ENCODE assay signal across 8 cellular contexts in the genomic region with DNA sequence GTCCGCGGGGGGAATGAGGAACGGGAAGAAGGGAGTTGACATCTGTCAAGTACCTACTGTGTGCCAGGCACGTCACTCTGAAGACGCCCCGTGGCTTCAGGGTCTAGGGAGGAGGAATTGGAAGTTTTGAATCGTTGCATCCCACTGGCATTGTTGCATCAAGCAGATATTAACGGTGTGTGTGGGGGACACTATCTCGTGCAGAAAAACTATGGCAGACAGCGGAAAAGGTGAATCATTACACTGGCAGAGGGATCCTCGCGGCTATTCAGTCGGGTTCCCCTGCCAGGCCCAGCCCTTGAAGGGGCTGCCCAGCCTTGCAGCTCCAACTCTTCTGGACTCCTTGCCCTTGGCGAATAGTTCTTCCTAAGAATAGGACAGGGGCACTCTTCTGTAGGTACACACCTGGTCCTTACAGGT. TPM values are rescaled to one million over a fixed set of nuclear protein-coding genes. Genes with fewer than 3 reads are reported as not detected.
DNase-seq lines count a peak whose midpoint lies in the region; FAIRE-seq and TF ChIP-seq lines count a peak whose summit lies in the region.

No MANE protein-coding gene starts in this region.

- no peak overlapping the region for H3K9ac ChIP-seq in smooth muscle cell (ENCODE audit: low read depth)
- no peak overlapping the region for H3K9ac ChIP-seq in Karpas-422 (ENCODE audit: low read length)

- peak overlapping the region; percentile 84 for H2AFZ ChIP-seq in smooth muscle cell (ENCODE audit: low read depth)
- no peak overlapping the region for H2AFZ ChIP-seq in Karpas-422 (ENCODE audit: low read length)

- DNase-seq in NCI-H146 (lab: John Stamatoyannopoulos, UW) (peak; percentile 47), NCI-H146 treated with DMSO at 0.1 percent for 48 hours (lab: John Stamatoyannopoulos, UW; ENCODE audit: unreplicated experiment) (no peak), glutamatergic neuron (no peak), smooth muscle cell (lab: John Stamatoyannopoulos, UW; ENCODE audit: unreplicated experiment) (no peak), frontal cortex (ENCODE audit: low spot score in 2 of 2) (no peak), Karpas-422 (no peak), NOMO-1 treated with DMSO at 0.1 percent for 48 hours (lab: John Stamatoyannopoulos, UW; ENCODE audit: unreplicated experiment) (no peak)

- peaks cover 6% of the 10 kb centered on the region for H3K36me3 Mint-ChIP-seq in glutamatergic neuron (ENCODE audit: unreplicated experiment)

- H3K9me3 ChIP-seq in smooth muscle cell (replicated peaks; ENCODE audit: low read depth) (no peaks in the 10 kb centered on the region), Karpas-422 (ENCODE audit: low read length) (no peaks in the 10 kb centered on the region)

- H3K4me3 ChIP-seq in smooth muscle cell (peak overlapping the region; percentile 65), Karpas-422 (ENCODE audit: low read length) (no peak overlapping the region)

- H3K27ac ChIP-seq in VCaP (peak overlapping the region; percentile 91), smooth muscle cell (ENCODE audit: low read depth) (no peak overlapping the region), Karpas-422 (ENCODE audit: low read length) (no peak overlapping the region)

- TF ChIP-seq CTCF in VCaP (conservative IDR thresholded peaks at IDR 0.05) (no peak), glutamatergic neuron (IDR thresholded peaks at IDR 0.05; ENCODE audit: partially characterized antibody, unreplicated experiment) (no peak), smooth muscle cell (IDR thresholded peaks at IDR 0.05; ENCODE audit: borderline replicate concordance, insufficient read depth, poor library complexity, severe bottlenecking) (no peak)

- H3K79me2 ChIP-seq in smooth muscle cell (ENCODE audit: low read depth) (peaks cover 21% of the 10 kb centered on the region), Karpas-422 (ENCODE audit: low read length) (no peaks in the 10 kb centered on the region)

- FAIRE-seq in frontal cortex (lab: Jason Lieb, UNC): no peak

- no peaks in the 10 kb centered on the region for H3K36me3 ChIP-seq in smooth muscle cell (ENCODE audit: low read depth)
- no peaks in the 10 kb centered on the region for H3K36me3 ChIP-seq in Karpas-422 (ENCODE audit: insufficient read depth, low read length)

- peaks cover 13% of the 10 kb centered on the region for H3K27me3 Mint-ChIP-seq in glutamatergic neuron (ENCODE audit: unreplicated experiment)

- H3K27ac Mint-ChIP-seq in glutamatergic neuron (ENCODE audit: unreplicated experiment): peak overlapping the region; percentile 75

- peaks cover 16% of the 10 kb centered on the region for H3K4me1 Mint-ChIP-seq in glutamatergic neuron (ENCODE audit: low read depth, unreplicated experiment)

- H4K20me1 ChIP-seq in smooth muscle cell (ENCODE audit: low read depth): peaks cover 10% of the 10 kb centered on the region
- H4K20me1 ChIP-seq in Karpas-422 (ENCODE audit: insufficient read depth, low read depth, low read length): no peaks in the 10 kb centered on the region

- H3K4me1 ChIP-seq in smooth muscle cell (ENCODE audit: low read depth) (peaks cover 5% of the 10 kb centered on the region), Karpas-422 (ENCODE audit: low read length) (peaks cover 4% of the 10 kb centered on the region; the same call in 1 of the 2 replicates)

- H3K27me3 ChIP-seq in smooth muscle cell (ENCODE audit: low read depth) (no peaks in the 10 kb centered on the region), Karpas-422 (ENCODE audit: low read length) (no peaks in the 10 kb centered on the region; the same call in 1 of the 2 replicates)

- H3K4me2 ChIP-seq in smooth muscle cell: peak overlapping the region; percentile 92
- H3K4me2 ChIP-seq in Karpas-422 (ENCODE audit: low read depth, low read length, poor library complexity, severe bottlenecking): no peak overlapping the region

- no peaks in the 10 kb centered on the region for H3K9me2 ChIP-seq in Karpas-422 (replicated peaks; ENCODE audit: insufficient read depth, low read length)

- H3K4me3 Mint-ChIP-seq in glutamatergic neuron (ENCODE audit: unreplicated experiment): peak overlapping the region; percentile 85

- H3K9me3 Mint-ChIP-seq in glutamatergic neuron (ENCODE audit: unreplicated experiment): peaks cover 15% of the 10 kb centered on the region

- peaks cover 7% of the 10 kb centered on the region for H3F3A ChIP-seq in smooth muscle cell (ENCODE audit: low read depth)

- 39% methylated on average over 14 of the region's 14 CpGs for WGBS in smooth muscle cell (ENCODE audit: low lambda C conversion rate)

RNA-seq across cellular contexts. Expression of gene KIAA1549, which starts 1.0 kb away (rescaled TPM):
- 40.2 TPM for total RNA-seq in glutamatergic neuron (ENCODE audit: unreplicated experiment)
- total RNA-seq in smooth muscle cell: 7.1 TPM in 2 replicates
- polyA plus RNA-seq in smooth muscle cell: 4.1 and 5.9 TPM in 2 replicates
- total RNA-seq in frontal cortex: 21.6 TPM
- not detected in 2 replicates for total RNA-seq in Karpas-422 (2014; rRNA removed; shearing (Covaris generic); ENCODE audit: low replicate concordance)

RNA-seq across cellular contexts. Expression of gene ZC3HAV1L, which starts 53.6 kb away (rescaled TPM):
- total RNA-seq in glutamatergic neuron (ENCODE audit: unreplicated experiment) (5.8 TPM), smooth muscle cell (47.2 and 56.6 TPM in 2 replicates), frontal cortex (5.7 TPM)
- 17.0 and 20.0 TPM in 2 replicates for polyA plus RNA-seq in smooth muscle cell
- 0.25 TPM in 1 of 2 replicates, not detected in the other for total RNA-seq in Karpas-422 (2014; rRNA removed; shearing (Covaris generic); ENCODE audit: low replicate concordance)
